ENCODE assay signal across 8 cellular contexts in genomic region chrX:39196192-39197102, GRCh38.
DNase-seq lines count a peak whose midpoint lies in the region; ATAC-seq lines count a peak whose summit lies in the region.

No MANE protein-coding gene starts in this region.

- H3K27me3 Mint-ChIP-seq in T-helper 2 cell treated with Interferon-gamma antibody and Interleukin-4, amounts not matched to agents 5 μg/mL and 100 μg/mL, for 36 hours (ENCODE audit: low read depth), result no peaks in the 10 kb centered on the region
- H3K27me3 Mint-ChIP-seq in stimulated activated memory B cell treated with anti-CD40 and anti-IgM and Interleukin-4, amounts not matched to agents 10 μg/mL and 1 μg/mL and 100 μg/mL, for 72 hours, result peaks cover 31% of the 10 kb centered on the region

- H3K9me3 ChIP-seq in Karpas-422 (ENCODE audit: low read length), result no peaks in the 10 kb centered on the region
- no peaks in the 10 kb centered on the region for H3K9me3 ChIP-seq in effector memory CD4-positive, alpha-beta T cell (ENCODE audit: control insufficient read depth, low read length)

- no peaks in the 10 kb centered on the region for H3K79me2 ChIP-seq in Karpas-422 (ENCODE audit: low read length)

- peak; percentile 98 for ATAC-seq in stimulated activated memory B cell treated with anti-CD40 and anti-IgM and Interleukin-4, amounts not matched to agents 10 μg/mL and 1 μg/mL and 100 μg/mL, for 72 hours

- H3K4me3 ChIP-seq in Karpas-422 (ENCODE audit: low read length), result peak overlapping the region; percentile 19; the same call in 1 of the 2 replicates
- no peak overlapping the region for H3K4me3 ChIP-seq in effector memory CD4-positive, alpha-beta T cell (ENCODE audit: insufficient read depth, low read depth, low read length, poor library complexity, severe bottlenecking)

- peaks cover 12% of the 10 kb centered on the region for H3K4me1 ChIP-seq in Karpas-422 (ENCODE audit: low read length)
- peaks cover 22% of the 10 kb centered on the region for H3K4me1 ChIP-seq in effector memory CD4-positive, alpha-beta T cell (ENCODE audit: control insufficient read depth, insufficient read depth, low read length, poor library complexity, severe bottlenecking)

- DNase-seq in NCI-H526 (lab: John Stamatoyannopoulos, UW), result peak; percentile 36 to 42
- no peak for DNase-seq in NCI-H526 treated with DMSO at 0.1 percent for 48 hours (lab: John Stamatoyannopoulos, UW)
- DNase-seq in H4 (ENCODE audit: low spot score), result peak; percentile 89
- peak; percentile 55 for DNase-seq in Karpas-422
- peak; percentile 71 for DNase-seq in T-helper 2 cell treated with Interferon-gamma antibody and Interleukin-4, amounts not matched to agents 5 μg/mL and 100 μg/mL, for 36 hours (ENCODE audit: low spot score)
- peak; percentile 11 to 23 (median 17) for DNase-seq in effector memory CD4-positive, alpha-beta T cell
- no peak for DNase-seq in cerebellar cortex (ENCODE audit: low spot score)

- no peak overlapping the region for H3K27ac ChIP-seq in Karpas-422 (ENCODE audit: low read length)
- H3K27ac ChIP-seq in effector memory CD4-positive, alpha-beta T cell (ENCODE audit: insufficient read depth, low read length, poor library complexity, severe bottlenecking), result no peak overlapping the region

- H3K9ac ChIP-seq in Karpas-422 (ENCODE audit: low read length), result no peak overlapping the region

- no peak overlapping the region for H2AFZ ChIP-seq in Karpas-422 (ENCODE audit: low read length)

- H3K9me3 Mint-ChIP-seq in T-helper 2 cell treated with Interferon-gamma antibody and Interleukin-4, amounts not matched to agents 5 μg/mL and 100 μg/mL, for 36 hours, result peaks cover 7% of the 10 kb centered on the region
- no peaks in the 10 kb centered on the region for H3K9me3 Mint-ChIP-seq in stimulated activated memory B cell treated with anti-CD40 and anti-IgM and Interleukin-4, amounts not matched to agents 10 μg/mL and 1 μg/mL and 100 μg/mL, for 72 hours

- H3K27ac Mint-ChIP-seq in T-helper 2 cell treated with Interferon-gamma antibody and Interleukin-4, amounts not matched to agents 5 μg/mL and 100 μg/mL, for 36 hours, result peak overlapping the region; percentile 84
- H3K27ac Mint-ChIP-seq in stimulated activated memory B cell treated with anti-CD40 and anti-IgM and Interleukin-4, amounts not matched to agents 10 μg/mL and 1 μg/mL and 100 μg/mL, for 72 hours, result peak overlapping the region; percentile 70

- no peaks in the 10 kb centered on the region for H3K9me2 ChIP-seq in Karpas-422 (replicated peaks; ENCODE audit: insufficient read depth, low read length)

- H3K36me3 ChIP-seq in Karpas-422 (ENCODE audit: insufficient read depth, low read length), result no peaks in the 10 kb centered on the region
- no peaks in the 10 kb centered on the region for H3K36me3 ChIP-seq in effector memory CD4-positive, alpha-beta T cell (ENCODE audit: control insufficient read depth, insufficient read depth, low read length)

- no peaks in the 10 kb centered on the region for H3K27me3 ChIP-seq in Karpas-422 (ENCODE audit: low read length)
- no peaks in the 10 kb centered on the region for H3K27me3 ChIP-seq in effector memory CD4-positive, alpha-beta T cell (replicated peaks; ENCODE audit: control insufficient read depth, insufficient read depth, low read length, poor library complexity, severe bottlenecking)

- H3K4me2 ChIP-seq in Karpas-422 (ENCODE audit: low read depth, low read length, poor library complexity, severe bottlenecking), result peak overlapping the region; percentile 28

- H3K4me3 Mint-ChIP-seq in T-helper 2 cell treated with Interferon-gamma antibody and Interleukin-4, amounts not matched to agents 5 μg/mL and 100 μg/mL, for 36 hours, result peak overlapping the region; percentile 80
- H3K4me3 Mint-ChIP-seq in stimulated activated memory B cell treated with anti-CD40 and anti-IgM and Interleukin-4, amounts not matched to agents 10 μg/mL and 1 μg/mL and 100 μg/mL, for 72 hours, result peak overlapping the region; percentile 39

- H3K36me3 Mint-ChIP-seq in T-helper 2 cell treated with Interferon-gamma antibody and Interleukin-4, amounts not matched to agents 5 μg/mL and 100 μg/mL, for 36 hours (ENCODE audit: low read depth), result peaks cover 2% of the 10 kb centered on the region
- no peaks in the 10 kb centered on the region for H3K36me3 Mint-ChIP-seq in stimulated activated memory B cell treated with anti-CD40 and anti-IgM and Interleukin-4, amounts not matched to agents 10 μg/mL and 1 μg/mL and 100 μg/mL, for 72 hours

- no peaks in the 10 kb centered on the region for H4K20me1 ChIP-seq in Karpas-422 (ENCODE audit: insufficient read depth, low read depth, low read length)

- peaks cover 56% of the 10 kb centered on the region for H3K4me1 Mint-ChIP-seq in T-helper 2 cell treated with Interferon-gamma antibody and Interleukin-4, amounts not matched to agents 5 μg/mL and 100 μg/mL, for 36 hours (ENCODE audit: low read depth)
- peaks cover 16% of the 10 kb centered on the region for H3K4me1 Mint-ChIP-seq in stimulated activated memory B cell treated with anti-CD40 and anti-IgM and Interleukin-4, amounts not matched to agents 10 μg/mL and 1 μg/mL and 100 μg/mL, for 72 hours

Comparison
In these comparisons a context has a peak if more than half of its experiments do, and no peak if none do; other contexts are left out.
1. DNase-seq: peak in NCI-H526 (2 of 2), H4 (single experiment), Karpas-422 (single experiment), T-helper 2 cell treated with Interferon-gamma antibody and Interleukin-4, amounts not matched to agents 5 μg/mL and 100 μg/mL, for 36 hours (single experiment) and effector memory CD4-positive, alpha-beta T cell (3 of 3); none in NCI-H526 treated with DMSO at 0.1 percent for 48 hours (single experiment) and cerebellar cortex (single experiment).